ENCODE assay signal across 19 cellular contexts in the genomic region with DNA sequence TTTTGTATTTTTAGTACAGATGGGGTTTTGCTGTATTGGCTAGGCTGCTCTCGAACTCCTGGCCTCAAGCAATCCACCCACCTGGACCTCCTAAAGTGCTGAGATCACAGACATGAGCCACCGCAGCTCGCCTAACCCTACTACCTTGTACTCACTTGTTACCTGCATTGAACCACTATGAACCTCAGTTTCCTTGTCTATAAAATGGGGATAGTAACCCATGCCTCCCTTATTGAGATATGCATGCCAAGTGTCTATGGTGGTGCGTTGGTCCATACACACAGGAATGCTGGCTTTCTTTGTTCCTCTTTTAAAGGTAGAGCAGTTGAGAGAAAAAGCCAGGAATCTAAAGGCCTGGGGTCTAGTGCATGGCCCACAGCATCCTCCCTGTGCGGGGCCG.
"Had no signal": no experiment of that assay in that cellular context is flagged by ENCODE, and none has a peak within 500 bp of the region (broad histone marks: within the 10 kb centered on the region; RNA-seq: fewer than 3 reads in every experiment).

No MANE protein-coding gene starts in this region.

- ATAC-seq: foreskin keratinocyte; left cardiac atrium; lower lobe of right lung; stimulated activated naive CD8-positive, alpha-beta T cell treated with anti-CD3 and anti-CD28 coated beads, Interleukin-15, Interleukin-2, amounts not matched to agents 100 U/mL and 50 U/mL, for 24 hours had no signal

- H3K27ac Mint-ChIP-seq: activated naive CD8-positive, alpha-beta T cell treated with anti-CD3 and anti-CD28 coated beads, Interleukin-2, amount 10 ng/mL, durations not matched to agents 7 days and 5 days; T-helper 2 cell treated with Interferon-gamma antibody and Interleukin-4, amounts not matched to agents 5 μg/mL and 100 μg/mL, for 36 hours had no signal

- H3K27me3 ChIP-seq: right atrium auricular region, transverse colon had no signal

- H3K9me3 Mint-ChIP-seq: activated naive CD8-positive, alpha-beta T cell treated with anti-CD3 and anti-CD28 coated beads, Interleukin-2, amount 10 ng/mL, durations not matched to agents 7 days and 5 days; T-helper 2 cell treated with Interferon-gamma antibody and Interleukin-4, amounts not matched to agents 5 μg/mL and 100 μg/mL, for 36 hours had no signal

- H3K36me3 ChIP-seq: lower lobe of right lung, right atrium auricular region, transverse colon had no signal

- H3K4me3 Mint-ChIP-seq: activated naive CD8-positive, alpha-beta T cell treated with anti-CD3 and anti-CD28 coated beads, Interleukin-2, amount 10 ng/mL, durations not matched to agents 7 days and 5 days had no signal

- H3K4me3 ChIP-seq: lower lobe of right lung, right atrium auricular region, transverse colon had no signal

- H3K27ac ChIP-seq: foreskin keratinocyte, lower lobe of right lung, right atrium auricular region, transverse colon had no signal

- H3K27me3 Mint-ChIP-seq: activated naive CD8-positive, alpha-beta T cell treated with anti-CD3 and anti-CD28 coated beads, Interleukin-2, amount 10 ng/mL, durations not matched to agents 7 days and 5 days had no signal

- H3K9me3 ChIP-seq: lower lobe of right lung, right atrium auricular region, transverse colon had no signal

- DNase-seq: activated CD4-positive, alpha-beta T cell treated with anti-CD3 and anti-CD28 coated beads, Interleukin-2, amount 50 U/mL, for 1 hour; activated CD4-positive, CD25-positive, alpha-beta regulatory T cell; activated gamma-delta T cell; activated naive CD8-positive, alpha-beta T cell treated with anti-CD3 and anti-CD28 coated beads, Interleukin-2, amount 10 ng/mL, durations not matched to agents 7 days and 5 days; activated T-cell treated with anti-CD3 and anti-CD28 coated beads, Interleukin-2, amount 50 U/mL, for 1 hour; anterior cingulate cortex; effector CD8-positive, alpha-beta T cell; foreskin keratinocyte; head of caudate nucleus; left cardiac atrium; lower lobe of right lung; small intestine; stimulated activated CD4-positive, alpha-beta T cell treated with anti-CD3 and anti-CD28 coated beads, Interleukin-4, amount 100 ng/mL, for 4 hours; stimulated activated CD8-positive, alpha-beta memory T cell treated with anti-CD3 and anti-CD28 coated beads, Interleukin-4, amount 100 ng/mL, for 48 hours; stimulated activated naive CD8-positive, alpha-beta T cell treated with anti-CD3 and anti-CD28 coated beads, Interleukin-15, Interleukin-2, amounts not matched to agents 100 U/mL and 50 U/mL, for 24 hours; SW 1271; transverse colon had no signal
